17 cellular contexts compared by ENCODE assay signal in genomic region chr4:185227713-185228278, GRCh38.
"Had no signal": no experiment of that assay in that cellular context is flagged by ENCODE, and none has a peak within 500 bp of the region (broad histone marks: within the 10 kb centered on the region; RNA-seq: fewer than 3 reads in every experiment).

No MANE protein-coding gene starts in this region.

- H3K4me2 ChIP-seq: neural progenitor cell had no signal

- ATAC-seq: activated CD8-positive, alpha-beta memory T cell treated with anti-CD3 and anti-CD28 coated beads, Interleukin-2, amount 10 ng/mL, durations not matched to agents 7 days and 5 days; naive thymus-derived CD4-positive, alpha-beta T cell; stimulated activated naive CD8-positive, alpha-beta T cell treated with anti-CD3 and anti-CD28 coated beads, Interleukin-15, Interleukin-2, amounts not matched to agents 100 U/mL and 50 U/mL, for 24 hours had no signal

- H2AFZ ChIP-seq: neural progenitor cell had no signal

- FAIRE-seq: frontal cortex had no signal

- H3K4me3 ChIP-seq: coronary artery, neural progenitor cell, ovary had no signal

- DNase-seq: activated B cell treated with CpG ODN at 0.5 μM for 24 hours; activated CD4-positive, alpha-beta memory T cell treated with anti-CD3 and anti-CD28 coated beads, Interleukin-2, amount 10 ng/mL, durations not matched to agents 7 days and 5 days; activated CD4-positive, alpha-beta T cell treated with anti-CD3 and anti-CD28 coated beads for 48 hours; activated CD8-positive, alpha-beta memory T cell treated with anti-CD3 and anti-CD28 coated beads, Interleukin-2, amount 10 ng/mL, durations not matched to agents 7 days and 5 days; amniotic stem cell; central memory CD4-positive, alpha-beta T cell; head of caudate nucleus; naive thymus-derived CD4-positive, alpha-beta T cell; ovary; stimulated activated CD4-positive, alpha-beta T cell treated with anti-CD3 and anti-CD28 coated beads, Interleukin-12 subunit alpha, Interleukin-12 subunit beta, amount 100 ng/mL, for 4 hours; stimulated activated CD4-positive, alpha-beta T cell treated with anti-CD3 and anti-CD28 coated beads, Interleukin-1b, Interleukin-23, amount 100 ng/mL, for 48 hours; stimulated activated naive CD8-positive, alpha-beta T cell treated with anti-CD3 and anti-CD28 coated beads, Interleukin-15, Interleukin-2, amounts not matched to agents 100 U/mL and 50 U/mL, for 24 hours; T-helper 1 cell; T-helper 9 cell had no signal

- H3K36me3 ChIP-seq: neural progenitor cell, ovary had no signal

- H3K9me3 ChIP-seq: ovary had no signal

- H3K27me3 ChIP-seq: neural progenitor cell, ovary had no signal

- H3K9ac ChIP-seq: neural progenitor cell had no signal

- H3K4me1 ChIP-seq: neural progenitor cell had no signal

- H3K27ac ChIP-seq: coronary artery, neural progenitor cell, ovary had no signal
